ENCODE assay signal across 19 cellular contexts in the genomic region with DNA sequence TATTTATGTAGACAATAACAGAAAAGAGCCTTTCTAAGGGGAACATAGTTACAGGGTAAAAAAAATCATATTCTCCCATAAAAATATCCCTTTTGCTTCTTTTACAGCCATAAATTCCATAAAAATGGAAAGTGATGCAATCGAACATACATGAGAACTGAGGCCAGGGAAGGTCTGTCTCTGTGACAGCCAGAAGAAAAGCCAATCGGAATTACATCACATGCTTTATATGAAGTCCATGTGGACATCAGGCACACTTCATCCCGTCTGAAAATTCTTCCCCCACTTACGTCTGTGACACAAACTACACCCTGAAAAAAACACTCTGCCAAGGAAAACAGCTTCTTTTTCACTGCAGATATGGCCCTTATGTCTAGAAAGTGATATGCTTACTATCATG.
DNase-seq lines count a peak whose midpoint lies in the region; ATAC-seq and TF ChIP-seq lines count a peak whose summit lies in the region.
"Had no signal": no experiment of that assay in that cellular context is flagged by ENCODE, and none has a peak within 500 bp of the region (broad histone marks: within the 10 kb centered on the region; RNA-seq: fewer than 3 reads in every experiment).

No MANE protein-coding gene starts in this region.

- H3K4me1 Mint-ChIP-seq in mesothelial cell of epicardium, result peaks cover 18% of the 10 kb centered on the region
- H3K4me1 Mint-ChIP-seq: CD4-positive, CD25-positive, alpha-beta regulatory T cell had no signal

- peak; percentile 37 for DNase-seq in AG20443 (ENCODE audit: low spot score)
- peak; percentile 38 to 57 for DNase-seq in cardiac fibroblast (ENCODE audit: low read depth in 2 of 2)
- peak; percentile 55 for DNase-seq in fibroblast of the conjunctiva (ENCODE audit: low read depth)
- no peak for DNase-seq in mesothelial cell of epicardium (ENCODE audit: low spot score in 2 of 2, unreplicated experiment in 2 of 2)
- DNase-seq in uterus, result no peak
- DNase-seq in RWPE1 (ENCODE audit: low spot score), result no peak
- DNase-seq: Caco-2; CD4-positive, CD25-positive, alpha-beta regulatory T cell; DMS153; KBM-7; NCI-H1048; NCI-H146; NCI-H2081 treated with DMSO at 0.1 percent for 48 hours; NCI-H510A treated with DMSO at 0.1 percent for 48 hours; NCI-H82; SHP77 had no signal

- H3K27ac ChIP-seq in uterus (no peak overlapping the region), RWPE1 (no peak overlapping the region)

- H3K27me3 Mint-ChIP-seq in mesothelial cell of epicardium (ENCODE audit: low read depth), result no peaks in the 10 kb centered on the region
- H3K27me3 Mint-ChIP-seq: CD4-positive, CD25-positive, alpha-beta regulatory T cell had no signal

- CTCF ChIA-PET in RWPE1 (lab: Yijun Ruan, JAX), result no interaction called here

- no peak for TF ChIP-seq POLR2A in uterus (IDR thresholded peaks at IDR 0.05)

- H3K4me1 ChIP-seq in uterus, result no peaks in the 10 kb centered on the region
- H3K4me1 ChIP-seq: Caco-2 had no signal

- no peak overlapping the region for H3K4me3 Mint-ChIP-seq in mesothelial cell of epicardium
- H3K4me3 Mint-ChIP-seq: CD4-positive, CD25-positive, alpha-beta regulatory T cell; GM23338 had no signal

- no peaks in the 10 kb centered on the region for H3K27me3 ChIP-seq in uterus

- H3K27ac Mint-ChIP-seq in mesothelial cell of epicardium, result peak overlapping the region; percentile 23
- H3K27ac Mint-ChIP-seq: CD4-positive, CD25-positive, alpha-beta regulatory T cell; GM23338 had no signal

- H3K4me3 ChIP-seq in cardiac fibroblast (replicated peaks in 1 of 2; ENCODE audit: low read depth in 2 of 2, low read length in 2 of 2), result no peak overlapping the region
- H3K4me3 ChIP-seq in uterus, result no peak overlapping the region
- H3K4me3 ChIP-seq: GM23338 had no signal

- no peak for ATAC-seq in HG03097 (IDR thresholded peaks at IDR 0.05; ENCODE audit: low FRiP score, unreplicated experiment)
- ATAC-seq: GM23338, Panc1 had no signal

- intact Hi-C loops in uterus (cut with DNase I; ENCODE audit: low total_unique reads), result no loop called here

- no peaks in the 10 kb centered on the region for H3K36me3 ChIP-seq in uterus

- POLR2A ChIA-PET in RWPE1 (lab: Yijun Ruan, JAX; ENCODE audit: low non-redundant PET), result no interaction called here

- H3K9me3 Mint-ChIP-seq in mesothelial cell of epicardium, result no peaks in the 10 kb centered on the region
- H3K9me3 Mint-ChIP-seq: GM23338 had no signal

- no peaks in the 10 kb centered on the region for H3K36me3 Mint-ChIP-seq in mesothelial cell of epicardium
- H3K36me3 Mint-ChIP-seq: CD4-positive, CD25-positive, alpha-beta regulatory T cell had no signal

- no peaks in the 10 kb centered on the region for H3K9me3 ChIP-seq in uterus
- H3K9me3 ChIP-seq: Caco-2 had no signal

- TF ChIP-seq CTCF in cardiac fibroblast (IDR thresholded peaks at IDR 0.05; ENCODE audit: low read depth, low read length), result no peak
- TF ChIP-seq CTCF in mesothelial cell of epicardium (IDR thresholded peaks at IDR 0.05; ENCODE audit: unreplicated experiment), result no peak
- TF ChIP-seq CTCF in uterus (IDR thresholded peaks at IDR 0.05), result no peak
- no peak for TF ChIP-seq CTCF in RWPE1 (conservative IDR thresholded peaks at IDR 0.05; ENCODE audit: low read depth)

Comparison
In these comparisons a context has a peak if more than half of its experiments do, and no peak if none do; other contexts are left out.
1. DNase-seq: peak in AG20443 (single experiment), cardiac fibroblast (2 of 2) and fibroblast of the conjunctiva (single experiment); none in mesothelial cell of epicardium (0 of 2), uterus (0 of 2) and RWPE1 (single experiment).